In genomic region chr13:73274147-73274546, GRCh38 we compare ENCODE assay signal across 18 cellular contexts.
DNase-seq lines count a peak whose midpoint lies in the region; ATAC-seq and TF ChIP-seq lines count a peak whose summit lies in the region.
"Had no signal": no experiment of that assay in that cellular context is flagged by ENCODE, and none has a peak within 500 bp of the region (broad histone marks: within the 10 kb centered on the region; RNA-seq: fewer than 3 reads in every experiment).

No MANE protein-coding gene starts in this region.

- H3K4me3 Mint-ChIP-seq in CD8-positive, alpha-beta memory T cell: no peak overlapping the region

- H3F3A ChIP-seq in SK-N-SH (replicated peaks; ENCODE audit: insufficient read depth): no peaks in the 10 kb centered on the region

- WGBS in SK-N-SH (ENCODE audit: low lambda C conversion rate): 51% methylated on average over 2 of the region's 2 CpGs

- no peak for ATAC-seq in GM21717 (IDR thresholded peaks at IDR 0.05; ENCODE audit: unreplicated experiment)

- POLR2A ChIA-PET in SK-N-SH (lab: Yijun Ruan, JAX): no interaction called here
- POLR2A ChIA-PET in CD8-positive, alpha-beta memory T cell (lab: Charles Lee): no interaction called here

- peaks cover 1 to 15% (median 14%) of the 10 kb centered on the region in 3 donors for H3K4me1 Mint-ChIP-seq in CD8-positive, alpha-beta memory T cell

- H3K27ac ChIP-seq in ACC112 (ENCODE audit: low read depth, low read length) (peak overlapping the region; percentile 38; the same call in 1 of the 2 replicates), SK-N-SH (ENCODE audit: low read depth in 2 of 2, low read length in 1 of 2) (peak overlapping the region in 1 of 2 experiments; percentile 36; a peak in 2 of 4 replicates)
- H3K27ac ChIP-seq in CD8-positive, alpha-beta memory T cell (ENCODE audit: low read depth, low read length): no peak overlapping the region
- H3K27ac ChIP-seq: adrenal gland, BLaER1, foreskin keratinocyte, parathyroid adenoma, RWPE1 had no signal

- no peak for TF ChIP-seq EP300 in SK-N-SH (IDR thresholded peaks at IDR 0.05; ENCODE audit: borderline replicate concordance in 1 of 2, low read depth in 1 of 2, low read length in 1 of 2)

- in situ Hi-C loops in G401 (cut with HindIII; ENCODE audit: low sequenced_read_pairs): no loop called here

- CTCF ChIA-PET in SK-N-SH (lab: Yijun Ruan, JAX): no interaction called here
- CTCF ChIA-PET in CD8-positive, alpha-beta memory T cell (lab: Charles Lee): no interaction called here

- H3K36me3 ChIP-seq in ACC112 (ENCODE audit: insufficient read depth, low read length) (no peaks in the 10 kb centered on the region), SK-N-SH (replicated peaks in 1 of 2; ENCODE audit: control insufficient read depth in 1 of 2, insufficient read depth in 2 of 2, low read length in 1 of 2) (no peaks in the 10 kb centered on the region)
- H3K36me3 ChIP-seq in CD8-positive, alpha-beta memory T cell (ENCODE audit: insufficient read depth, low read length): no peaks in the 10 kb centered on the region
- H3K36me3 ChIP-seq: adrenal gland, BLaER1, HAP-1 had no signal

- H3K4me2 ChIP-seq in SK-N-SH: no peak overlapping the region
- H3K4me2 ChIP-seq: BLaER1 had no signal

- H3K9me3 ChIP-seq in SK-N-SH: no peaks in the 10 kb centered on the region; the same call in 1 of the 2 replicates
- H3K9me3 ChIP-seq in CD8-positive, alpha-beta memory T cell (ENCODE audit: low read length): no peaks in the 10 kb centered on the region
- H3K9me3 ChIP-seq: adrenal gland, HAP-1 had no signal

- H3K27me3 Mint-ChIP-seq in CD8-positive, alpha-beta memory T cell: peaks cover 0 to 2% of the 10 kb centered on the region in 2 donors

- H2AFZ ChIP-seq in ACC112 (ENCODE audit: low read length, unreplicated experiment) (peak overlapping the region; percentile 93), SK-N-SH (ENCODE audit: low read depth) (peak overlapping the region; percentile 35; the same call in 1 of the 2 replicates)
- H2AFZ ChIP-seq: parathyroid adenoma had no signal

- TF ChIP-seq CTCF in SK-N-SH (IDR thresholded peaks at IDR 0.05): no peak

- no peak overlapping the region for H3K9ac ChIP-seq in SK-N-SH
- H3K9ac ChIP-seq: BLaER1, parathyroid adenoma had no signal

- H3K79me2 ChIP-seq in ACC112 (ENCODE audit: control insufficient read depth, insufficient read depth, low read length, unreplicated experiment): no peaks in the 10 kb centered on the region
- H3K79me2 ChIP-seq in SK-N-SH (ENCODE audit: insufficient read depth): no peaks in the 10 kb centered on the region
- H3K79me2 ChIP-seq: parathyroid adenoma had no signal

- H3K27ac Mint-ChIP-seq in CD8-positive, alpha-beta memory T cell: no peak overlapping the region
- H3K27ac Mint-ChIP-seq: activated T-helper 1 cell treated with anti-CD3 and anti-CD28 coated beads, Interleukin-12 subunit alpha, Interleukin-12 subunit beta, Interleukin-2, Interleukin-4 antibody, amounts not matched to agents 30 ng/mL and 10 ng/mL and 1 ng/mL, durations not matched to agents 14 hours and 24 hours and 36 hours had no signal

- H3K9me3 Mint-ChIP-seq in CD8-positive, alpha-beta memory T cell: peaks cover 0 to 12% (median 0%) of the 10 kb centered on the region in 5 donors

- no peaks in the 10 kb centered on the region for H3K9me2 ChIP-seq in SK-N-SH

- H3K4me3 ChIP-seq in ACC112 (ENCODE audit: low read depth, low read length): no peak overlapping the region
- no peak overlapping the region for H3K4me3 ChIP-seq in SK-N-SH (ENCODE audit: low read depth in 2 of 2, low read length in 1 of 2)
- H3K4me3 ChIP-seq in CD8-positive, alpha-beta memory T cell (ENCODE audit: low read length): no peak overlapping the region
- H3K4me3 ChIP-seq: adrenal gland, BLaER1, HAP-1 had no signal

- peaks cover 17% of the 10 kb centered on the region for H3K4me1 ChIP-seq in ACC112 (ENCODE audit: control insufficient read depth, insufficient read depth, low read length, unreplicated experiment)
- no peaks in the 10 kb centered on the region; a peak in 2 of 4 replicates for H3K4me1 ChIP-seq in SK-N-SH (ENCODE audit: control insufficient read depth in 1 of 2, insufficient read depth in 2 of 2, low read depth in 1 of 2, low read length in 1 of 2)
- H3K4me1 ChIP-seq in CD8-positive, alpha-beta memory T cell (ENCODE audit: insufficient read depth, low read length): no peaks in the 10 kb centered on the region
- H3K4me1 ChIP-seq: adrenal gland, BLaER1, parathyroid adenoma had no signal

- H3K36me3 Mint-ChIP-seq in CD8-positive, alpha-beta memory T cell: peaks cover 0 to 6% (median 3%) of the 10 kb centered on the region in 3 donors

- DNase-seq in GM03348 (ENCODE audit: low spot score) (peak; percentile 34), SK-N-SH (no peak), kidney glomerular epithelial cell (lab: John Stamatoyannopoulos, UW) (peak; percentile 38), G401 (ENCODE audit: low spot score) (no peak), SHP77 (lab: John Stamatoyannopoulos, UW) (no peak)
- DNase-seq in CD8-positive, alpha-beta memory T cell: no peak
- DNase-seq: adrenal gland; left ventricle myocardium superior; NK-92 treated with Interleukin-12 subunit alpha and Interleukin-12 subunit beta, amount 100 ng/mL, for 24 hours; T-helper 1 cell had no signal

- no peaks in the 10 kb centered on the region for H4K20me1 ChIP-seq in SK-N-SH (ENCODE audit: insufficient read depth)
- H4K20me1 ChIP-seq: BLaER1 had no signal

- H3K27me3 ChIP-seq in ACC112 (ENCODE audit: insufficient read depth, low read length) (no peaks in the 10 kb centered on the region), SK-N-SH (ENCODE audit: insufficient read depth) (no peaks in the 10 kb centered on the region)
- H3K27me3 ChIP-seq in CD8-positive, alpha-beta memory T cell (ENCODE audit: insufficient read depth, low read length, poor library complexity, severe bottlenecking): no peaks in the 10 kb centered on the region
- H3K27me3 ChIP-seq: adrenal gland, BLaER1, foreskin keratinocyte had no signal

- no peak for TF ChIP-seq RAD21 in SK-N-SH (IDR thresholded peaks at IDR 0.05; ENCODE audit: low read length)

TF ChIP-seq in SK-N-SH, 30 proteins besides CTCF, POLR2A, EP300 and RAD21:
- no peak for TF ChIP-seq PBX3 (IDR thresholded peaks at IDR 0.05)
- TF ChIP-seq CHD2 (IDR thresholded peaks at IDR 0.05; ENCODE audit: low read length, partially characterized antibody): no peak

Comparison
In these comparisons a context has a peak if more than half of its experiments do, and no peak if none do; other contexts are left out.
1. DNase-seq: peak in GM03348 (single experiment) and kidney glomerular epithelial cell (single experiment); none in SK-N-SH (single experiment), G401 (single experiment), SHP77 (0 of 2) and CD8-positive, alpha-beta memory T cell (0 of 5).